In genomic region chr5:38420691-38421395, GRCh38 we compare ENCODE assay signal across 8 cellular contexts.
DNase-seq lines count a peak whose midpoint lies in the region; ATAC-seq and TF ChIP-seq lines count a peak whose summit lies in the region.

No MANE protein-coding gene starts in this region.

- peaks cover 19% of the 10 kb centered on the region for H3K4me1 Mint-ChIP-seq in brain

- H3K9me3 Mint-ChIP-seq in brain, result no peaks in the 10 kb centered on the region

- ATAC-seq in GM18517 (IDR thresholded peaks at IDR 0.05; ENCODE audit: unreplicated experiment), result no peak

- no peaks in the 10 kb centered on the region for H3K36me3 Mint-ChIP-seq in brain

- peak overlapping the region in 1 of 5 experiments; percentile 46 for H3K27ac Mint-ChIP-seq in brain

- no peak overlapping the region for H3K4me3 Mint-ChIP-seq in brain

- peaks cover 3% of the 10 kb centered on the region for H3K27me3 Mint-ChIP-seq in brain

- TF ChIP-seq CTCF in HL-60 (IDR thresholded peaks at IDR 0.05; ENCODE audit: insufficient read depth, low read length) (peak; percentile 68), brain (conservative IDR thresholded peaks at IDR 0.05) (peak; percentile 69 to 82)

- DNase-seq in NCI-H1436 (lab: John Stamatoyannopoulos, UW) (peak; percentile 22), NCI-H1436 treated with DMSO at 0.1 percent for 48 hours (lab: John Stamatoyannopoulos, UW) (no peak), HL-60 (ENCODE audit: low read depth in 1 of 2, low spot score in 1 of 2) (peak; percentile 13 to 40), NOMO-1 treated with DMSO at 0.1 percent for 48 hours (lab: John Stamatoyannopoulos, UW; ENCODE audit: unreplicated experiment) (peak; percentile 37), iris pigment epithelial cell (ENCODE audit: low read depth) (peak; percentile 71)
- DNase-seq in stimulated activated CD4-positive, alpha-beta T cell treated with anti-CD3 and anti-CD28 coated beads, Interleukin-2, amount 100 ng/mL, for 24 hours, result peak; percentile 27 to 38

- H3K27me3 ChIP-seq in HL-60 (ENCODE audit: insufficient read depth, poor library complexity, severe bottlenecking), result no peaks in the 10 kb centered on the region

- no peak overlapping the region for H3K27ac ChIP-seq in HL-60 (replicated peaks)

- no peak overlapping the region for H3K4me3 ChIP-seq in HL-60 (replicated peaks; ENCODE audit: insufficient read depth, low read length)
